ENCODE assay signal across 12 cellular contexts in genomic region chr13:26112843-26113242, GRCh38.
DNase-seq lines count a peak whose midpoint lies in the region; FAIRE-seq and TF ChIP-seq lines count a peak whose summit lies in the region.
"Had no signal": no experiment of that assay in that cellular context is flagged by ENCODE, and none has a peak within 500 bp of the region (broad histone marks: within the 10 kb centered on the region; RNA-seq: fewer than 3 reads in every experiment).

No MANE protein-coding gene starts in this region.

- H3K27me3 ChIP-seq in kidney epithelial cell (ENCODE audit: control insufficient read depth, insufficient read depth, low read length) (no peaks in the 10 kb centered on the region), tibial artery (no peaks in the 10 kb centered on the region), left ventricle myocardium inferior (ENCODE audit: low read depth) (peaks cover 10% of the 10 kb centered on the region)
- H3K27me3 ChIP-seq: Peyer's patch had no signal

- no peak for FAIRE-seq in HTR-8/SVneo (lab: Jason Lieb, UNC)

- H3K4me1 ChIP-seq in tibial artery (no peaks in the 10 kb centered on the region), left ventricle myocardium inferior (no peaks in the 10 kb centered on the region)
- H3K4me1 ChIP-seq: Peyer's patch had no signal

- DNase-seq in HT-29 (ENCODE audit: low spot score) (peak; percentile 33), kidney epithelial cell (ENCODE audit: low read depth) (no peak), GM19240 (ENCODE audit: insufficient read length, low spot score) (no peak), tibial artery (no peak), left ventricle myocardium inferior (no peak), HTR-8/SVneo (ENCODE audit: insufficient read length, low spot score) (no peak)
- DNase-seq: activated B cell treated with CpG ODN at 0.5 μM for 24 hours; activated T-cell treated with anti-CD3 and anti-CD28 coated beads, Interleukin-2, amount 50 U/mL, for 1 hour; islet precursor cell; Peyer's patch had no signal

- H3K36me3 ChIP-seq in kidney epithelial cell (ENCODE audit: control insufficient read depth, insufficient read depth, low read length) (no peaks in the 10 kb centered on the region), tibial artery (no peaks in the 10 kb centered on the region), left ventricle myocardium inferior (no peaks in the 10 kb centered on the region)
- H3K36me3 ChIP-seq: Peyer's patch had no signal

- no peaks in the 10 kb centered on the region for H3K9me3 ChIP-seq in tibial artery
- H3K9me3 ChIP-seq in left ventricle myocardium inferior (replicated peaks), result no peaks in the 10 kb centered on the region
- H3K9me3 ChIP-seq: Peyer's patch had no signal

- H3K27ac ChIP-seq in C4-2B (no peak overlapping the region), VCaP (no peak overlapping the region), tibial artery (no peak overlapping the region), left ventricle myocardium inferior (replicated peaks) (no peak overlapping the region)
- H3K27ac ChIP-seq: Peyer's patch had no signal

- no peak overlapping the region for H3K4me3 ChIP-seq in kidney epithelial cell (ENCODE audit: low read depth, low read length)
- no peak overlapping the region for H3K4me3 ChIP-seq in tibial artery
- no peak overlapping the region for H3K4me3 ChIP-seq in left ventricle myocardium inferior
- H3K4me3 ChIP-seq: Peyer's patch had no signal

- intact Hi-C loops in tibial artery (cut with DNase I; ENCODE audit: low total_unique reads) (no loop called here), left ventricle myocardium inferior (cut with micrococcal nuclease) (no loop called here)

- TF ChIP-seq CTCF in C4-2B (conservative IDR thresholded peaks at IDR 0.05) (peak; percentile 81), VCaP (conservative IDR thresholded peaks at IDR 0.05) (peak; percentile 81), kidney epithelial cell (IDR thresholded peaks at IDR 0.05; ENCODE audit: insufficient read depth, low read length, poor library complexity, severe bottlenecking) (peak; percentile 36), tibial artery (IDR thresholded peaks at IDR 0.05) (no peak), left ventricle myocardium inferior (IDR thresholded peaks at IDR 0.05; ENCODE audit: borderline replicate concordance) (no peak)

Comparison
In these comparisons a context has a peak if more than half of its experiments do, and no peak if none do; other contexts are left out.
1. CTCF ChIP-seq: peak in C4-2B (single experiment), VCaP (single experiment) and kidney epithelial cell (single experiment); none in tibial artery (0 of 2) and left ventricle myocardium inferior (single experiment).